In the genomic region with DNA sequence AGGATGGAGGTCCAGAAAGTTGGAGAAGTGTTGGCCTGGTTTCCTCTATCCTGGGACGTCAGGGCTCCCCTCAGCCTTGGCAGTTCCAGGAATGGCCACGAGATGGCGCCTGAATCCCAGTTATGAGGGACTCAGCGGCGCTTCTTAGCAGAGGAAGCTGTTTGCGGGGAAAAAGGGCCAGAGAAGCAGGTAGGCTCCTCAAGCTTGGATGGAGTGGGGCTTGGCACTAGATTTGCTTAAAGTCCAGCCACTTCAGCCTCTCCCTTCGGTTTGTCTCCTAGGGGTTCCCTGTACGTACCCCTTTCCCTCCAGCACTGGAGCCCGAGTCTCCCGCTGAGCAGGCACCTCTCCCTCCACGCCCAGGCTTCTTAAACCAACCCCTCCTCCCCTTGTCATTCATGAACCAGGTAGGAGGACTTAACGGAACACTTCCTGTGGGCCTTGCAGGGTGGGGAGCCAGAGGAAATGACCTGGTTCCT, we compare ENCODE assay signal across 8 cellular contexts. TPM values are rescaled to one million over a fixed set of nuclear protein-coding genes. Genes with fewer than 3 reads are reported as not detected.
DNase-seq lines count a peak whose midpoint lies in the region; ATAC-seq lines count a peak whose summit lies in the region.

No MANE protein-coding gene starts in this region.

- H3K4me1 Mint-ChIP-seq in activated CD4-positive, alpha-beta memory T cell treated with anti-CD3 and anti-CD28 coated beads for 36 hours (ENCODE audit: low read depth): peaks cover 19% of the 10 kb centered on the region

- no peak overlapping the region for H3K4me2 ChIP-seq in mesenchymal stem cell (ENCODE audit: low read length, poor library complexity, severe bottlenecking)

- ATAC-seq in HG03108 (IDR thresholded peaks at IDR 0.05; ENCODE audit: unreplicated experiment) (peak; percentile 64), GM19397 (IDR thresholded peaks at IDR 0.05; ENCODE audit: unreplicated experiment) (no peak)

- CTCF ChIA-PET in activated CD4-positive, alpha-beta memory T cell treated with anti-CD3 and anti-CD28 coated beads for 36 hours (lab: Charles Lee): interaction anchor here (0.6 to 6.6 kb wide), 45 partner anchors 10 to 626 kb away, joined by 3 to 366 read pairs (median 5); partner anchors contain the start of genes SLC9A1 and TRNP1

- H3K9ac ChIP-seq in mesenchymal stem cell (ENCODE audit: low read length): peak overlapping the region; percentile 62

- peaks cover 3% of the 10 kb centered on the region for H3K4me1 ChIP-seq in mesenchymal stem cell (ENCODE audit: control insufficient read depth, insufficient read depth, low read depth, low read length)

- no peak overlapping the region for H4K8ac ChIP-seq in mesenchymal stem cell (ENCODE audit: low read length)

- H3K36me3 ChIP-seq in mesenchymal stem cell (ENCODE audit: control insufficient read depth in 1 of 2, insufficient read depth in 2 of 2, low read depth in 1 of 2, low read length in 2 of 2): no peaks in the 10 kb centered on the region

- H3K79me1 ChIP-seq in mesenchymal stem cell (replicated peaks; ENCODE audit: low read length, poor library complexity, severe bottlenecking): no peaks in the 10 kb centered on the region

- peaks cover 0 to under 1% of the 10 kb centered on the region in 2 experiments for H3K27me3 ChIP-seq in mesenchymal stem cell (ENCODE audit: control insufficient read depth in 1 of 2, insufficient read depth in 1 of 2, low read length in 2 of 2)

- H2AFZ ChIP-seq in mesenchymal stem cell (ENCODE audit: low read depth, low read length): peak overlapping the region; percentile 34

- WGBS in mesenchymal stem cell: 19% methylated on average over 12 of the region's 12 CpGs

- no peak overlapping the region for H2AK5ac ChIP-seq in mesenchymal stem cell (ENCODE audit: low read length, severe bottlenecking)

- H3K27ac ChIP-seq in mesenchymal stem cell (ENCODE audit: low read length, poor library complexity, severe bottlenecking): no peak overlapping the region

- H2BK15ac ChIP-seq in mesenchymal stem cell (ENCODE audit: low read depth, poor library complexity, severe bottlenecking): no peak overlapping the region

- H3K27me3 Mint-ChIP-seq in activated CD4-positive, alpha-beta memory T cell treated with anti-CD3 and anti-CD28 coated beads for 36 hours: no peaks in the 10 kb centered on the region

- no peak overlapping the region for H3K14ac ChIP-seq in mesenchymal stem cell (ENCODE audit: low read length in 2 of 2)

- intact Hi-C loops in activated CD4-positive, alpha-beta memory T cell treated with anti-CD3 and anti-CD28 coated beads for 36 hours (cut with micrococcal nuclease): loop anchor here (1.0 to 10.0 kb wide), 4 partner anchors 50 to 238 kb away; partner anchors contain the start of gene TRNP1

- H3K9me3 Mint-ChIP-seq in activated CD4-positive, alpha-beta memory T cell treated with anti-CD3 and anti-CD28 coated beads for 36 hours: no peaks in the 10 kb centered on the region

- H3K18ac ChIP-seq in mesenchymal stem cell (ENCODE audit: low read depth in 1 of 2, low read length in 2 of 2): no peak overlapping the region

- no peak overlapping the region for H4K91ac ChIP-seq in mesenchymal stem cell (ENCODE audit: low read length)

- no peaks in the 10 kb centered on the region for H3K9me3 ChIP-seq in mesenchymal stem cell (ENCODE audit: control insufficient read depth, low read length)

- no peak overlapping the region for H3K4ac ChIP-seq in mesenchymal stem cell (ENCODE audit: low read depth in 1 of 2, low read length in 2 of 2)

- H3K4me3 ChIP-seq in mesenchymal stem cell (ENCODE audit: insufficient read depth in 1 of 2, low read depth in 1 of 2, low read length in 2 of 2): peak overlapping the region in 1 of 2 experiments; percentile 8

- no peak overlapping the region for H2BK5ac ChIP-seq in mesenchymal stem cell (ENCODE audit: low read depth, low read length, poor library complexity, severe bottlenecking)

- peak overlapping the region in 1 of 2 experiments; percentile 40 for H3K23ac ChIP-seq in mesenchymal stem cell (ENCODE audit: low read length in 2 of 2)

- DNase-seq in DMS53 (lab: John Stamatoyannopoulos, UW) (peak; percentile 87), NCI-H748 (lab: John Stamatoyannopoulos, UW; ENCODE audit: unreplicated experiment) (peak; percentile 74), mesenchymal stem cell (peak; percentile 74)
- DNase-seq in activated CD4-positive, alpha-beta memory T cell treated with anti-CD3 and anti-CD28 coated beads for 36 hours: peak; percentile 93
- DNase-seq in effector CD4-positive, alpha-beta T cell: peak; percentile 91
- peak; percentile 93 for DNase-seq in stimulated activated CD8-positive, alpha-beta memory T cell treated with anti-CD3 and anti-CD28 coated beads, Interleukin-15, amount 100 ng/mL, for 24 hours (ENCODE audit: low read depth)

- POLR2A ChIA-PET in activated CD4-positive, alpha-beta memory T cell treated with anti-CD3 and anti-CD28 coated beads for 36 hours (lab: Charles Lee): interaction anchor here (1.3 kb wide), 2 partner anchors 52 to 55 kb away, joined by 5 read pairs; no protein-coding TSS in a partner anchor

- H2BK120ac ChIP-seq in mesenchymal stem cell (ENCODE audit: low read depth, low read length): no peak overlapping the region

- H2BK12ac ChIP-seq in mesenchymal stem cell (ENCODE audit: low read length in 2 of 2): peak overlapping the region in 1 of 2 experiments; percentile 35

- no peaks in the 10 kb centered on the region for H3K36me3 Mint-ChIP-seq in activated CD4-positive, alpha-beta memory T cell treated with anti-CD3 and anti-CD28 coated beads for 36 hours

- H3K27ac Mint-ChIP-seq in activated CD4-positive, alpha-beta memory T cell treated with anti-CD3 and anti-CD28 coated beads for 36 hours: peak overlapping the region; percentile 42

- peak overlapping the region; percentile 64 for H3K4me3 Mint-ChIP-seq in activated CD4-positive, alpha-beta memory T cell treated with anti-CD3 and anti-CD28 coated beads for 36 hours

RNA-seq across cellular contexts. Expression of gene TENT5B, which starts 32.0 kb away (rescaled TPM):
- not detected for total RNA-seq in activated CD4-positive, alpha-beta memory T cell treated with anti-CD3 and anti-CD28 coated beads for 36 hours
- 3.1 TPM for polyA plus RNA-seq in mesenchymal stem cell (2013, experiment 1 of 2)
- 2.7 TPM for polyA plus RNA-seq in mesenchymal stem cell (2013, experiment 2 of 2)

RNA-seq across cellular contexts. Expression of gene TRNP1, which starts 51.2 kb away (rescaled TPM):
- total RNA-seq in activated CD4-positive, alpha-beta memory T cell treated with anti-CD3 and anti-CD28 coated beads for 36 hours: under 1 TPM; 0.19 to 0.53 TPM
- 65.7 TPM for polyA plus RNA-seq in mesenchymal stem cell (2013, experiment 1 of 2)
- polyA plus RNA-seq in mesenchymal stem cell (2013, experiment 2 of 2): 64.6 TPM
